2 cellular contexts compared by ENCODE assay signal in genomic region chr7:102317231-102318059, GRCh38.
A peak's percentile ranks its signal among the peaks of the same experiment; 100 is the strongest.
TF ChIP-seq lines count a peak whose summit lies in the region.

No MANE protein-coding gene starts in this region.

TF ChIP-seq in HEK293, 187 proteins besides CTCF, POLR2A, EP300 and RAD21:
- TF ChIP-seq ZNF350 (tag by site-specific recombination; IDR thresholded peaks at IDR 0.05) (no peak), EGR2 (tag by site-specific recombination; IDR thresholded peaks at IDR 0.05; ENCODE audit: low read depth) (peak; percentile 68), ZIC2 (tag by site-specific recombination; IDR thresholded peaks at IDR 0.05) (peak; percentile 15; the same call in 1 of the 2 replicates), GLIS2 (tag by site-specific recombination; IDR thresholded peaks at IDR 0.05) (peak; percentile 43; the same call in 1 of the 2 replicates), GLIS1 (tag by site-specific recombination; IDR thresholded peaks at IDR 0.05) (peak; percentile 21; the same call in 1 of the 2 replicates), ZNF560 (tag by site-specific recombination; IDR thresholded peaks at IDR 0.05; ENCODE audit: borderline replicate concordance) (no peak), ZFHX2 (tag by site-specific recombination; conservative IDR thresholded peaks at IDR 0.05) (peak; percentile 64), ZNF302 (tag by site-specific recombination; IDR thresholded peaks at IDR 0.05; ENCODE audit: low read depth) (no peak)
TF ChIP-seq in HEK293: peak in this region for 5.

TF ChIP-seq in WTC11, 78 proteins besides CTCF, POLR2A, EP300 and RAD21:
- no peak for TF ChIP-seq TEAD4 (CRISPR knock-in tag; IDR thresholded peaks at IDR 0.05)
- no peak for TF ChIP-seq NFYB (CRISPR knock-in tag; conservative IDR thresholded peaks at IDR 0.05; ENCODE audit: low read depth)
- TF ChIP-seq MAX (CRISPR knock-in tag; IDR thresholded peaks at IDR 0.05) = no peak
- TF ChIP-seq ZNF281 (CRISPR knock-in tag; IDR thresholded peaks at IDR 0.05) = no peak
- TF ChIP-seq HMGXB4 (CRISPR knock-in tag; IDR thresholded peaks at IDR 0.05) = no peak
- no peak for TF ChIP-seq ZNF532 (CRISPR knock-in tag; IDR thresholded peaks at IDR 0.05; ENCODE audit: borderline replicate concordance)
- TF ChIP-seq USF1 (CRISPR knock-in tag; IDR thresholded peaks at IDR 0.05) = no peak
- no peak for TF ChIP-seq NFE2L1 (CRISPR knock-in tag; IDR thresholded peaks at IDR 0.05)
- no peak for TF ChIP-seq USF2 (CRISPR knock-in tag; IDR thresholded peaks at IDR 0.05)
- TF ChIP-seq EMX1 (CRISPR knock-in tag; IDR thresholded peaks at IDR 0.05) = no peak
- TF ChIP-seq ELF4 (CRISPR knock-in tag; IDR thresholded peaks at IDR 0.05; ENCODE audit: low read depth) = no peak
TF ChIP-seq in WTC11: peak in this region for 0.
